In genomic region chr14:58171090-58171489, GRCh38 we compare ENCODE assay signal across 8 cellular contexts. TPM values are rescaled to one million over a fixed set of nuclear protein-coding genes. Genes with fewer than 3 reads are reported as not detected.
DNase-seq lines count a peak whose midpoint lies in the region; ATAC-seq, FAIRE-seq and TF ChIP-seq lines count a peak whose summit lies in the region.

No MANE protein-coding gene starts in this region.

- POLR2A ChIA-PET in activated CD8-positive, alpha-beta T cell treated with anti-CD3 and anti-CD28 coated beads for 36 hours (lab: Charles Lee) = no interaction called here
- POLR2A ChIA-PET in activated CD8-positive, alpha-beta T cell treated with anti-CD3 and anti-CD28 coated beads, Interleukin-2, amount 10 ng/mL, durations not matched to agents 7 days and 5 days (lab: Charles Lee) = no interaction called here

- TF ChIP-seq CTCF in activated CD8-positive, alpha-beta T cell treated with anti-CD3 and anti-CD28 coated beads for 36 hours (IDR thresholded peaks at IDR 0.05) = no peak
- no peak for TF ChIP-seq CTCF in breast epithelium (IDR thresholded peaks at IDR 0.05)

- no peak overlapping the region for H3K4me3 Mint-ChIP-seq in activated CD8-positive, alpha-beta T cell treated with anti-CD3 and anti-CD28 coated beads for 36 hours
- no peak overlapping the region for H3K4me3 Mint-ChIP-seq in activated CD8-positive, alpha-beta T cell treated with anti-CD3 and anti-CD28 coated beads, Interleukin-2, amount 10 ng/mL, durations not matched to agents 7 days and 5 days

- TF ChIP-seq POLR2A in breast epithelium (IDR thresholded peaks at IDR 0.05) = no peak

- H3K27ac Mint-ChIP-seq in activated CD8-positive, alpha-beta T cell treated with anti-CD3 and anti-CD28 coated beads for 36 hours = no peak overlapping the region
- no peak overlapping the region for H3K27ac Mint-ChIP-seq in activated CD8-positive, alpha-beta T cell treated with anti-CD3 and anti-CD28 coated beads, Interleukin-2, amount 10 ng/mL, durations not matched to agents 7 days and 5 days

- H3K9me3 ChIP-seq in breast epithelium = no peaks in the 10 kb centered on the region

- ATAC-seq in activated CD8-positive, alpha-beta T cell treated with anti-CD3 and anti-CD28 coated beads for 36 hours = peak; percentile 77
- no peak for ATAC-seq in activated CD8-positive, alpha-beta T cell treated with anti-CD3 and anti-CD28 coated beads, Interleukin-2, amount 10 ng/mL, durations not matched to agents 7 days and 5 days
- ATAC-seq in HG02798 (IDR thresholded peaks at IDR 0.05; ENCODE audit: poor library complexity, unreplicated experiment) = peak; percentile 97

- no peaks in the 10 kb centered on the region for H3K4me1 ChIP-seq in breast epithelium

- peak overlapping the region in 1 of 3 donors; percentile 22 for H3K4me3 ChIP-seq in breast epithelium

- peak; percentile 54 for DNase-seq in activated CD8-positive, alpha-beta T cell treated with anti-CD3 and anti-CD28 coated beads for 36 hours
- no peak for DNase-seq in activated CD8-positive, alpha-beta T cell treated with anti-CD3 and anti-CD28 coated beads, Interleukin-2, amount 10 ng/mL, durations not matched to agents 7 days and 5 days
- DNase-seq in NCI-H1092 treated with DMSO at 0.1 percent for 48 hours (lab: John Stamatoyannopoulos, UW) (peak; percentile 67), SK-N-DZ (ENCODE audit: low spot score) (peak; percentile 89), breast epithelium (ENCODE audit: low spot score in 2 of 2) (peak; percentile 77 to 78)
- peak; percentile 52 for DNase-seq in stimulated activated CD4-positive, alpha-beta T cell treated with anti-CD3 and anti-CD28 coated beads, Interleukin-4, amount 100 ng/mL, for 1 hour

- FAIRE-seq in islet of Langerhans (lab: Jason Lieb, UNC) = peak; percentile 96

- no peaks in the 10 kb centered on the region for H3K27me3 ChIP-seq in breast epithelium

- H3K36me3 ChIP-seq in breast epithelium = no peaks in the 10 kb centered on the region

- H3K9me3 Mint-ChIP-seq in activated CD8-positive, alpha-beta T cell treated with anti-CD3 and anti-CD28 coated beads for 36 hours = no peaks in the 10 kb centered on the region
- H3K9me3 Mint-ChIP-seq in activated CD8-positive, alpha-beta T cell treated with anti-CD3 and anti-CD28 coated beads, Interleukin-2, amount 10 ng/mL, durations not matched to agents 7 days and 5 days (ENCODE audit: insufficient read depth) = no peaks in the 10 kb centered on the region

- H3K27ac ChIP-seq in breast epithelium = no peak overlapping the region

- intact Hi-C loops in activated CD8-positive, alpha-beta T cell treated with anti-CD3 and anti-CD28 coated beads for 36 hours (cut with micrococcal nuclease) = no loop called here
- intact Hi-C loops in breast epithelium (cut with DNase I; ENCODE audit: low total_unique reads) = no loop called here

- H3K4me1 Mint-ChIP-seq in activated CD8-positive, alpha-beta T cell treated with anti-CD3 and anti-CD28 coated beads for 36 hours (ENCODE audit: low read depth) = peaks cover 6% of the 10 kb centered on the region
- no peaks in the 10 kb centered on the region for H3K4me1 Mint-ChIP-seq in activated CD8-positive, alpha-beta T cell treated with anti-CD3 and anti-CD28 coated beads, Interleukin-2, amount 10 ng/mL, durations not matched to agents 7 days and 5 days (ENCODE audit: low read depth)

- H3K27me3 Mint-ChIP-seq in activated CD8-positive, alpha-beta T cell treated with anti-CD3 and anti-CD28 coated beads for 36 hours = peaks cover 13% of the 10 kb centered on the region
- peaks cover 10% of the 10 kb centered on the region for H3K27me3 Mint-ChIP-seq in activated CD8-positive, alpha-beta T cell treated with anti-CD3 and anti-CD28 coated beads, Interleukin-2, amount 10 ng/mL, durations not matched to agents 7 days and 5 days (ENCODE audit: low read depth)

- CTCF ChIA-PET in activated CD8-positive, alpha-beta T cell treated with anti-CD3 and anti-CD28 coated beads for 36 hours (lab: Charles Lee) = no interaction called here
- CTCF ChIA-PET in activated CD8-positive, alpha-beta T cell treated with anti-CD3 and anti-CD28 coated beads, Interleukin-2, amount 10 ng/mL, durations not matched to agents 7 days and 5 days (lab: Charles Lee) = interaction anchor here (1.0 kb wide), 1 partner anchor 21 kb away, joined by 3 read pairs; no protein-coding TSS in a partner anchor

- H3K36me3 Mint-ChIP-seq in activated CD8-positive, alpha-beta T cell treated with anti-CD3 and anti-CD28 coated beads for 36 hours (ENCODE audit: low read depth) = no peaks in the 10 kb centered on the region
- no peaks in the 10 kb centered on the region for H3K36me3 Mint-ChIP-seq in activated CD8-positive, alpha-beta T cell treated with anti-CD3 and anti-CD28 coated beads, Interleukin-2, amount 10 ng/mL, durations not matched to agents 7 days and 5 days (ENCODE audit: low read depth)

RNA-seq across cellular contexts. Expression of gene ARMH4, which starts 19.1 kb away (rescaled TPM):
- not detected for total RNA-seq in activated CD8-positive, alpha-beta T cell treated with anti-CD3 and anti-CD28 coated beads for 36 hours
- not detected for total RNA-seq in activated CD8-positive, alpha-beta T cell treated with anti-CD3 and anti-CD28 coated beads, Interleukin-2, amount 10 ng/mL, durations not matched to agents 7 days and 5 days
- polyA plus RNA-seq in SK-N-DZ (2014; cell fraction: cytosol; rRNA removed) = 2.7 and 7.0 TPM in 2 replicates
- 2.2 and 5.7 TPM in 2 replicates for polyA plus RNA-seq in SK-N-DZ (2014; cell fraction: nucleus; rRNA removed)
- 1 to 10 TPM; 3.9 to 6.4 (median 5.4) TPM for total RNA-seq in breast epithelium

RNA-seq across cellular contexts. Expression of gene ACTR10, which starts 28.9 kb away (rescaled TPM):
- 10 to 100 TPM; 30.3 to 36.5 TPM for total RNA-seq in activated CD8-positive, alpha-beta T cell treated with anti-CD3 and anti-CD28 coated beads for 36 hours
- 10 to 100 TPM; 49.5 to 53.4 TPM for total RNA-seq in activated CD8-positive, alpha-beta T cell treated with anti-CD3 and anti-CD28 coated beads, Interleukin-2, amount 10 ng/mL, durations not matched to agents 7 days and 5 days
- polyA plus RNA-seq in SK-N-DZ (2014; cell fraction: cytosol; rRNA removed) = 57.7 and 92.7 TPM in 2 replicates
- polyA plus RNA-seq in SK-N-DZ (2014; cell fraction: nucleus; rRNA removed) = 48.9 and 68.3 TPM in 2 replicates
- 10 to 100 TPM; 42.2 to 71.4 (median 69.4) TPM for total RNA-seq in breast epithelium

Comparison
In these comparisons a context has a peak if more than half of its experiments do, and no peak if none do; other contexts are left out.
1. RNA of gene ARMH4, which starts 19.1 kb away (total RNA-seq): 3.9 to 6.4 TPM in breast epithelium; not detected in activated CD8-positive, alpha-beta T cell treated with anti-CD3 and anti-CD28 coated beads for 36 hours and not detected in activated CD8-positive, alpha-beta T cell treated with anti-CD3 and anti-CD28 coated beads, Interleukin-2, amount 10 ng/mL, durations not matched to agents 7 days and 5 days; every median in the first group is over 4 times any median in the second.